Comparison of ENCODE assay signal across 8 cellular contexts in the genomic region with DNA sequence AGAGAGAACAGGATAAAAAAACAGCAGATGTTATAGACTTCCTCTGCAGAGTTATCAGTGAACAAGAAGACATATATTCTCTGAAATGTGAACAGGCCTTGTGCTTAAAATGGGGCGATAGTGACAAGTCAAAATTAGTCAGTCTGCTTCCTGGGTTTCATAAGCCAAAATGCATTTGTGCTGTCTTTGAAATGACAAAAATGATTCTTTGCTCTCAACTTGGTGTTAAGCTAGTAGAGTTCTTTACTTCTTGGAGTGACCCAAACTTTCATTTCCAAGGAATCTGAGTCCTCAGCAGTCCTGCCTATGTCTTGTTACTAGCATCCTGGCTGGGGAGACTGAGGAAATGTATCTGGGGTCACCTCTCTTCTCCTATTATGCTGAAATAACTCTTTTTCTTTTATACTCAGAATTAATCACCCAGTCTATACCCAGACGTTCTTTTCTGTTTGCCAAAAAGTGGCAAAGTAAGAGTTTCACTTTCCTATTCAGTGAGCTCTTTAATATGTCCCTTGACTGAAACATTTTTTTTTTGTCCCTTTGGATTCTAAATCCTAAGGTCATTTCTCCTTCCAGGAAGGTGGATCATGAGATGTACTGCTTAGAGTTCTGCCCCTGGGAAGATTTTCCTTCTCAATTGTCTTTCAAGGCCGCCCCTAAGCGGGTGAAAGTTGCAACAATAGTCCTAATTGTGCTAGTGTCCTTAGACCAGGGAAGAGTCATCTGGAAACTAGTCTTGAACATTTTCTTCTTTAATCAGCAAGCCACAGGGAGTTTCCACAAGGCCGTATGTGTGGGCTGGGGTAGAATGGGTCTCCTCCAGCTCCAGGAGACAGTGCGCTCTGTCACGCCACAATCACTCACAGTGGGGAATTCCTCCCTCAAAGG. TPM values are rescaled to one million over a fixed set of nuclear protein-coding genes. Genes with fewer than 3 reads are reported as not detected.
DNase-seq lines count a peak whose midpoint lies in the region; ATAC-seq and TF ChIP-seq lines count a peak whose summit lies in the region.

No MANE protein-coding gene starts in this region.

- DNase-seq in CD4-positive, alpha-beta memory T cell = peak in 1 of 5 donors; percentile 4
- DNase-seq in activated naive CD4-positive, alpha-beta T cell treated with anti-CD3 and anti-CD28 coated beads, Interleukin-2, amount 50 U/mL, for 16 hours = peak; percentile 75
- peak; percentile 16 to 61 for DNase-seq in stimulated activated CD4-positive, alpha-beta T cell treated with anti-CD3 and anti-CD28 coated beads, Interleukin-4, amount 100 ng/mL, for 4 hours
- DNase-seq in type B pancreatic cell (ENCODE audit: extremely low spot score, unreplicated experiment) (no peak), COR-L47 (lab: John Stamatoyannopoulos, UW) (no peak), PC-9 (no peak)

- H3K4me2 ChIP-seq in PC-9 = no peak overlapping the region

- H3K36me3 ChIP-seq in CD4-positive, alpha-beta memory T cell (ENCODE audit: insufficient read depth, low read length) = no peaks in the 10 kb centered on the region
- H3K36me3 ChIP-seq in PC-9 (ENCODE audit: low read depth) = no peaks in the 10 kb centered on the region

- H3K4me1 ChIP-seq in CD4-positive, alpha-beta memory T cell (ENCODE audit: insufficient read depth, low read length) = peaks cover 42% of the 10 kb centered on the region
- peaks cover 28% of the 10 kb centered on the region for H3K4me1 ChIP-seq in PC-9 (replicated peaks; ENCODE audit: insufficient read depth)

- ATAC-seq in GM19468 (IDR thresholded peaks at IDR 0.05; ENCODE audit: extremely low read depth, unreplicated experiment) (peak; percentile 63), HG03469 (IDR thresholded peaks at IDR 0.05; ENCODE audit: unreplicated experiment) (peak; percentile 77)

- no peaks in the 10 kb centered on the region for H3K79me2 ChIP-seq in PC-9 (ENCODE audit: low read depth)

- intact Hi-C loops in CD4-positive, alpha-beta memory T cell (cut with micrococcal nuclease) = loop anchor here (5.0 kb wide), 1 partner anchor 52 kb away; the partner anchor contains the start of gene RDX
- intact Hi-C loops in PC-9 (cut with micrococcal nuclease; ENCODE audit: unreplicated experiment) = no loop called here

- H3K27me3 Mint-ChIP-seq in CD4-positive, alpha-beta memory T cell = no peaks in the 10 kb centered on the region
- H3K27me3 Mint-ChIP-seq in type B pancreatic cell = no peaks in the 10 kb centered on the region

- CTCF ChIA-PET in CD4-positive, alpha-beta memory T cell (lab: Charles Lee; ENCODE audit: partially characterized antibody) = interaction anchor here (0.6 to 2.2 kb wide), 4 partner anchors 17 to 148 kb away, joined by 3 to 10 read pairs (median 3); no protein-coding TSS in a partner anchor
- CTCF ChIA-PET in PC-9 (lab: Charles Lee) = interaction anchor here (0.6 kb wide), 2 partner anchors 40 to 142 kb away, joined by 4 to 7 read pairs; no protein-coding TSS in a partner anchor

- peaks cover 22% of the 10 kb centered on the region for H3F3A ChIP-seq in PC-9 (ENCODE audit: insufficient read depth, low read depth)

- H3K9me3 ChIP-seq in CD4-positive, alpha-beta memory T cell (ENCODE audit: control insufficient read depth in 1 of 2, low read length in 2 of 2) = no peaks in the 10 kb centered on the region
- H3K9me3 ChIP-seq in PC-9 (ENCODE audit: insufficient read depth, low read depth) = no peaks in the 10 kb centered on the region; the same call in 1 of the 2 replicates

- no peak for TF ChIP-seq CTCF in type B pancreatic cell (conservative IDR thresholded peaks at IDR 0.05)
- no peak for TF ChIP-seq CTCF in PC-9 (conservative IDR thresholded peaks at IDR 0.05)

- no peak overlapping the region for H3K27ac ChIP-seq in CD4-positive, alpha-beta memory T cell (ENCODE audit: low read depth, low read length)
- H3K27ac ChIP-seq in PC-9 = no peak overlapping the region

- no peaks in the 10 kb centered on the region for H3K36me3 Mint-ChIP-seq in CD4-positive, alpha-beta memory T cell
- H3K36me3 Mint-ChIP-seq in type B pancreatic cell = no peaks in the 10 kb centered on the region

- H3K27me3 ChIP-seq in CD4-positive, alpha-beta memory T cell (ENCODE audit: insufficient read depth, low read length) = no peaks in the 10 kb centered on the region
- H3K27me3 ChIP-seq in PC-9 (ENCODE audit: insufficient read depth, low read depth) = no peaks in the 10 kb centered on the region

- POLR2A ChIA-PET in CD4-positive, alpha-beta memory T cell (lab: Charles Lee; ENCODE audit: partially characterized antibody) = interaction anchor here (0.8 to 1.8 kb wide), 3 partner anchors 10 to 53 kb away, joined by 3 to 5 read pairs (median 5); partner anchors contain the start of gene RDX
- POLR2A ChIA-PET in PC-9 (lab: Charles Lee; ENCODE audit: unreplicated experiment) = no interaction called here

- H3K9me3 Mint-ChIP-seq in CD4-positive, alpha-beta memory T cell = peaks cover 0 to 2% (median 0%) of the 10 kb centered on the region in 8 donors
- H3K9me3 Mint-ChIP-seq in type B pancreatic cell = no peaks in the 10 kb centered on the region

- H3K4me1 Mint-ChIP-seq in CD4-positive, alpha-beta memory T cell = peaks cover 29 to 44% (median 31%) of the 10 kb centered on the region in 4 donors
- H3K4me1 Mint-ChIP-seq in type B pancreatic cell (ENCODE audit: unreplicated experiment) = no peaks in the 10 kb centered on the region

- no peaks in the 10 kb centered on the region for H4K20me1 ChIP-seq in PC-9 (ENCODE audit: insufficient read depth)

- no peaks in the 10 kb centered on the region for H3K9me2 ChIP-seq in PC-9 (ENCODE audit: insufficient read depth)

- H2AFZ ChIP-seq in PC-9 = no peak overlapping the region

- BruUV-seq in PC-9 (replicated peaks; lab: Mats Ljungman, UMichigan) = no TSS peak

- H3K4me3 ChIP-seq in CD4-positive, alpha-beta memory T cell (ENCODE audit: low read length in 2 of 2) = peak overlapping the region in 1 of 2 donors; percentile 5
- no peak overlapping the region for H3K4me3 ChIP-seq in PC-9

- peak overlapping the region; percentile 25 to 85 (median 68) for H3K4me3 Mint-ChIP-seq in CD4-positive, alpha-beta memory T cell
- no peak overlapping the region for H3K4me3 Mint-ChIP-seq in type B pancreatic cell

- peak overlapping the region; percentile 47 to 85 (median 81) for H3K27ac Mint-ChIP-seq in CD4-positive, alpha-beta memory T cell
- H3K27ac Mint-ChIP-seq in type B pancreatic cell = no peak overlapping the region

RNA-seq across cellular contexts. Expression of gene RDX, which starts 52.9 kb away (rescaled TPM):
- total RNA-seq in CD4-positive, alpha-beta memory T cell = 10 to 100 TPM; 22.4 to 26.5 TPM
- polyA plus RNA-seq in CD4-positive, alpha-beta memory T cell = 10 to 100 TPM; 14.3 to 18.7 TPM
- total RNA-seq in type B pancreatic cell (ENCODE audit: low replicate concordance) (90.7 and 115 TPM in 2 replicates), PC-9 (2021) (143 and 196 TPM in 2 replicates)

Comparison
In these comparisons a context has a peak if more than half of its experiments do, and no peak if none do; other contexts are left out.
1. DNase-seq: peak in activated naive CD4-positive, alpha-beta T cell treated with anti-CD3 and anti-CD28 coated beads, Interleukin-2, amount 50 U/mL, for 16 hours (single experiment) and stimulated activated CD4-positive, alpha-beta T cell treated with anti-CD3 and anti-CD28 coated beads, Interleukin-4, amount 100 ng/mL, for 4 hours (2 of 2); none in type B pancreatic cell (single experiment), COR-L47 (single experiment) and PC-9 (0 of 2).